ENCODE assay signal across 19 cellular contexts in the genomic region with DNA sequence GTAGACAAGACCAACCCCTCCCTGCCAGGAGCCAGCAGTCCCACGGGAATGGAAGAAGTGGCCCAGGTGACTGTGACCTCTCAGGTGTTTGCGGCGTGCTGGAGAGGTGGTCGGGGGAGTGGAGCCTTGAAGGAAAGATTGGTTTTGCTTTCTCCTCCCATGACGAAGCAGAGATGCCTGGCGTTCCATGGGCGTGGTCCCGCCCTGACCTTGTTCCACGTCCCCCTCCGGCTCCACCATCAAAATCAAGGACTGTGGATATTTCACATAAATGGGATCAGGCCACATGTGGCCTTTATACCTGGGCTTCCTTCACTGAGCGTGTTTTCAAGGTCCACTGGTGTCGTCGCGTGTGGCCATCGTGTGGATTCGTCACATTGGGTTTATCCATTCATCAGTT.
"Had no signal": no experiment of that assay in that cellular context is flagged by ENCODE, and none has a peak within 500 bp of the region (broad histone marks: within the 10 kb centered on the region; RNA-seq: fewer than 3 reads in every experiment).

No MANE protein-coding gene starts in this region.

- H3K27me3 Mint-ChIP-seq: stimulated activated naive CD8-positive, alpha-beta T cell treated with anti-CD3 and anti-CD28 coated beads, Interleukin-15, Interleukin-2, amounts not matched to agents 100 ng/mL and 50 ng/mL, for 24 hours had no signal

- H3K36me3 Mint-ChIP-seq: naive thymus-derived CD8-positive, alpha-beta T cell had no signal

- H3K4me1 ChIP-seq: psoas muscle, right lobe of liver had no signal

- ATAC-seq: left colon; left ventricle myocardium superior; mucosa of descending colon; naive thymus-derived CD8-positive, alpha-beta T cell; psoas muscle; right lobe of liver; stimulated activated effector memory CD8-positive, alpha-beta T cell treated with anti-CD3 and anti-CD28 coated beads, Interleukin-12 subunit alpha, Interleukin-12 subunit beta, amount 100 ng/mL, for 72 hours had no signal

- H3K27ac Mint-ChIP-seq: stimulated activated effector memory CD8-positive, alpha-beta T cell treated with anti-CD3 and anti-CD28 coated beads, Interleukin-12 subunit alpha, Interleukin-12 subunit beta, amount 100 ng/mL, for 72 hours; stimulated activated naive CD8-positive, alpha-beta T cell treated with anti-CD3 and anti-CD28 coated beads, Interleukin-15, Interleukin-2, amounts not matched to agents 100 ng/mL and 50 ng/mL, for 24 hours had no signal

- H3K4me3 Mint-ChIP-seq: stimulated activated effector memory CD8-positive, alpha-beta T cell treated with anti-CD3 and anti-CD28 coated beads, Interleukin-12 subunit alpha, Interleukin-12 subunit beta, amount 100 ng/mL, for 72 hours; stimulated activated naive CD8-positive, alpha-beta T cell treated with anti-CD3 and anti-CD28 coated beads, Interleukin-15, Interleukin-2, amounts not matched to agents 100 ng/mL and 50 ng/mL, for 24 hours had no signal

- H3K27ac ChIP-seq: hepatocyte, neutrophil, psoas muscle, right lobe of liver, tibial artery, upper lobe of left lung had no signal

- H3K9me3 Mint-ChIP-seq: naive thymus-derived CD8-positive, alpha-beta T cell; stimulated activated effector memory CD8-positive, alpha-beta T cell treated with anti-CD3 and anti-CD28 coated beads, Interleukin-12 subunit alpha, Interleukin-12 subunit beta, amount 100 ng/mL, for 72 hours; stimulated activated naive CD8-positive, alpha-beta T cell treated with anti-CD3 and anti-CD28 coated beads, Interleukin-15, Interleukin-2, amounts not matched to agents 100 ng/mL and 50 ng/mL, for 24 hours had no signal

- DNase-seq: dermis blood vessel endothelial cell; foreskin melanocyte; head of caudate nucleus; left colon; left ventricle myocardium superior; mesendoderm; mucosa of descending colon; naive thymus-derived CD8-positive, alpha-beta T cell; psoas muscle; retina; stimulated activated CD4-positive, alpha-beta T cell treated with anti-CD3 and anti-CD28 coated beads, Interleukin-4, amount 100 ng/mL, for 1 hour; stimulated activated CD8-positive, alpha-beta memory T cell treated with anti-CD3 and anti-CD28 coated beads, Interleukin-4, amount 100 ng/mL, for 48 hours; upper lobe of left lung had no signal

- H3K4me3 ChIP-seq: hepatocyte, mucosa of descending colon, psoas muscle, right lobe of liver, tibial artery, upper lobe of left lung had no signal

- H3K9me3 ChIP-seq: mucosa of descending colon, neutrophil, psoas muscle, right lobe of liver, tibial artery, upper lobe of left lung had no signal

- H3K36me3 ChIP-seq: neutrophil, right lobe of liver, tibial artery, upper lobe of left lung had no signal

- H3K27me3 ChIP-seq: hepatocyte, right lobe of liver, upper lobe of left lung had no signal
